Comparison of ENCODE assay signal across 8 cellular contexts in genomic region chr17:3963214-3964201, GRCh38. TPM values are rescaled to one million over a fixed set of nuclear protein-coding genes. Genes with fewer than 3 reads are reported as not detected.
DNase-seq lines count a peak whose midpoint lies in the region; ATAC-seq and TF ChIP-seq lines count a peak whose summit lies in the region.

No MANE protein-coding gene starts in this region.

- no peak overlapping the region for H3K27ac ChIP-seq in right cardiac atrium (ENCODE audit: low read length)

- no peaks in the 10 kb centered on the region for H3K36me3 ChIP-seq in Loucy (ENCODE audit: insufficient read depth, low read length)

- peak; percentile 73 for DNase-seq in Right ventricle myocardium inferior (ENCODE audit: missing footprints)
- no peak for DNase-seq in left ventricle myocardium superior
- DNase-seq in activated CD8-positive, alpha-beta memory T cell treated with anti-CD3 and anti-CD28 coated beads, Interleukin-2, amount 50 U/mL, for 1 hour (ENCODE audit: extremely low read depth): peak; percentile 35
- DNase-seq in right cardiac atrium: peak in 2 of 3 donors; percentile 70
- peak; percentile 38 to 47 for DNase-seq in stimulated activated CD4-positive, alpha-beta T cell treated with anti-CD3 and anti-CD28 coated beads, Interleukin-4, amount 100 ng/mL, for 48 hours (ENCODE audit: low read depth in 2 of 2)
- no peak for DNase-seq in HPDE6-E6E7 (ENCODE audit: extremely low spot score)
- DNase-seq in pons (ENCODE audit: low spot score): no peak

- peaks cover 50% of the 10 kb centered on the region for H3K4me1 ChIP-seq in Loucy (ENCODE audit: insufficient read depth, low read length, poor library complexity, severe bottlenecking)
- H3K4me1 ChIP-seq in right cardiac atrium (ENCODE audit: control insufficient read depth, insufficient read depth, low read length): peaks cover 3% of the 10 kb centered on the region

- H3K27me3 ChIP-seq in Loucy (ENCODE audit: insufficient read depth, low read length, poor library complexity, severe bottlenecking) (no peaks in the 10 kb centered on the region), right cardiac atrium (ENCODE audit: control insufficient read depth, insufficient read depth) (no peaks in the 10 kb centered on the region)

- H3K4me3 ChIP-seq in Loucy (ENCODE audit: low read length, poor library complexity, severe bottlenecking) (peak overlapping the region; percentile 93), right cardiac atrium (ENCODE audit: low read length) (peak overlapping the region; percentile 55)

- H2AFZ ChIP-seq in Loucy (ENCODE audit: low read length): no peak overlapping the region

- H4K20me1 ChIP-seq in Loucy (ENCODE audit: insufficient read depth, low read length, poor library complexity, severe bottlenecking): peaks cover 40% of the 10 kb centered on the region

- H3K9me3 ChIP-seq in Loucy (ENCODE audit: insufficient read depth, low read depth, low read length): no peaks in the 10 kb centered on the region
- H3K9me3 ChIP-seq in right cardiac atrium (ENCODE audit: control insufficient read depth, low read length): no peaks in the 10 kb centered on the region

- no peaks in the 10 kb centered on the region for H3K9me2 ChIP-seq in Loucy (replicated peaks; ENCODE audit: low read depth, low read length)

- intact Hi-C loops in Right ventricle myocardium inferior (cut with DNase I) (no loop called here), left ventricle myocardium superior (cut with micrococcal nuclease) (no loop called here), right cardiac atrium (cut with DNase I) (no loop called here)

- no peak for ATAC-seq in Right ventricle myocardium inferior
- ATAC-seq in left ventricle myocardium superior: no peak
- no peak for ATAC-seq in right cardiac atrium

- WGBS in right cardiac atrium: 10% methylated on average over 64 of the region's 64 CpGs

- no peak for TF ChIP-seq CTCF in Loucy (conservative IDR thresholded peaks at IDR 0.05; ENCODE audit: low read length)

- H3K4me2 ChIP-seq in Loucy (ENCODE audit: low read depth, low read length, poor library complexity, severe bottlenecking): peak overlapping the region; percentile 98

- H3K9ac ChIP-seq in Loucy (ENCODE audit: low read depth, low read length, poor library complexity, severe bottlenecking): peak overlapping the region; percentile 97

- H3F3A ChIP-seq in Loucy (ENCODE audit: low read depth): peaks cover 7% of the 10 kb centered on the region; the same call in 1 of the 2 replicates

- peaks cover 51% of the 10 kb centered on the region for H3K79me2 ChIP-seq in Loucy (ENCODE audit: insufficient read depth, low read length)

RNA-seq across cellular contexts. Expression of gene ATP2A3, which starts 0.7 kb away (rescaled TPM):
- total RNA-seq in Right ventricle myocardium inferior: 7.7 TPM
- total RNA-seq in left ventricle myocardium superior: 5.8 TPM
- total RNA-seq in right cardiac atrium: 10 to 100 TPM; 10.5 to 16.6 (median 15.5) TPM
- 7.9 TPM for polyA plus RNA-seq in right cardiac atrium

RNA-seq across cellular contexts. Expression of gene P2RX1, which starts 47.2 kb away (rescaled TPM):
- total RNA-seq in Right ventricle myocardium inferior (0.16 TPM), left ventricle myocardium superior (0.17 TPM), right cardiac atrium (1 to 10 TPM in 3 of 4 donors, under 1 TPM in 1; 0.74 to 3.8 (median 1.4) TPM)
- 1.1 TPM for polyA plus RNA-seq in right cardiac atrium

Comparison
In these comparisons a context has a peak if more than half of its experiments do, and no peak if none do; other contexts are left out.
1. DNase-seq: peak in Right ventricle myocardium inferior (single experiment), activated CD8-positive, alpha-beta memory T cell treated with anti-CD3 and anti-CD28 coated beads, Interleukin-2, amount 50 U/mL, for 1 hour (single experiment), right cardiac atrium (2 of 3) and stimulated activated CD4-positive, alpha-beta T cell treated with anti-CD3 and anti-CD28 coated beads, Interleukin-4, amount 100 ng/mL, for 48 hours (2 of 2); none in left ventricle myocardium superior (single experiment), HPDE6-E6E7 (single experiment) and pons (single experiment).